Comparison of ENCODE assay signal across 1 cellular context in the genomic region with DNA sequence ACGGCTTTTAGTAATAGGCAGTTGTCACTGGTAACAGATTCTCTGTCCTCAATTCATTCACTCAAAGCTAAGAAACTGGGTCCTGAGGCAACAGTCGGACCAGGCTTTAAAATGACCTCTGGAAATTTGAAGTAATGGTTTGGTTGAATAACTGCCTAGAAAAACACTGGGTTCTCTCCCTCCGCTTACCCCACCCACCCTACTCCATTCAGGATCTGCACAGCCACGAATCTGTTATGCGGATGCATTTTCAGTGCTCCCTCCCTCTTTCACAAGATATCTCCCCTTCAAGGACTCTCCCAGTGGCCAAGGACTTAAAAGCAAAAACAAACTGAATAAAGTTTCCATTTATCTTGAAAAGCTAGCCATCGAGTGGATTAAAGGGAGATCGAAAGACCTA.
TF ChIP-seq lines count a peak whose summit lies in the region.

No MANE protein-coding gene starts in this region.

TF ChIP-seq in IMR-90, 13 proteins besides CTCF, POLR2A, EP300 and RAD21:
- TF ChIP-seq MXI1 (IDR thresholded peaks at IDR 0.05; ENCODE audit: borderline replicate concordance, low read depth, low read length): no peak
- TF ChIP-seq FOS (IDR thresholded peaks at IDR 0.05; ENCODE audit: low read depth, low read length): no peak
- no peak for TF ChIP-seq SMC3 (IDR thresholded peaks at IDR 0.05; ENCODE audit: low read depth, low read length)
- no peak for TF ChIP-seq RFX5 (IDR thresholded peaks at IDR 0.05; ENCODE audit: low read depth, low read length)
- no peak for TF ChIP-seq CHD1 (IDR thresholded peaks at IDR 0.05; ENCODE audit: low read depth, low read length)
- no peak for TF ChIP-seq MAFK (IDR thresholded peaks at IDR 0.05; ENCODE audit: low read depth, low read length)
- TF ChIP-seq MAZ (IDR thresholded peaks at IDR 0.05; ENCODE audit: borderline replicate concordance, low read depth, low read length): no peak
- no peak for TF ChIP-seq NFE2L2 (IDR thresholded peaks at IDR 0.05; ENCODE audit: low read depth, low read length)
- no peak for TF ChIP-seq RCOR1 (IDR thresholded peaks at IDR 0.05; ENCODE audit: insufficient replicate concordance, low read length)
- TF ChIP-seq, protein P1, sequence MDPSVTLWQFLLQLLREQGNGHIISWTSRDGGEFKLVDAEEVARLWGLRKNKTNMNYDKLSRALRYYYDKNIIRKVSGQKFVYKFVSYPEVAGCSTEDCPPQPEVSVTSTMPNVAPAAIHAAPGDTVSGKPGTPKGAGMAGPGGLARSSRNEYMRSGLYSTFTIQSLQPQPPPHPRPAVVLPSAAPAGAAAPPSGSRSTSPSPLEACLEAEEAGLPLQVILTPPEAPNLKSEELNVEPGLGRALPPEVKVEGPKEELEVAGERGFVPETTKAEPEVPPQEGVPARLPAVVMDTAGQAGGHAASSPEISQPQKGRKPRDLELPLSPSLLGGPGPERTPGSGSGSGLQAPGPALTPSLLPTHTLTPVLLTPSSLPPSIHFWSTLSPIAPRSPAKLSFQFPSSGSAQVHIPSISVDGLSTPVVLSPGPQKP (IDR thresholded peaks at IDR 0.05; ENCODE audit: borderline replicate concordance, low read depth, low read length): no peak
